ENCODE assay signal across 28 cellular contexts in the genomic region with DNA sequence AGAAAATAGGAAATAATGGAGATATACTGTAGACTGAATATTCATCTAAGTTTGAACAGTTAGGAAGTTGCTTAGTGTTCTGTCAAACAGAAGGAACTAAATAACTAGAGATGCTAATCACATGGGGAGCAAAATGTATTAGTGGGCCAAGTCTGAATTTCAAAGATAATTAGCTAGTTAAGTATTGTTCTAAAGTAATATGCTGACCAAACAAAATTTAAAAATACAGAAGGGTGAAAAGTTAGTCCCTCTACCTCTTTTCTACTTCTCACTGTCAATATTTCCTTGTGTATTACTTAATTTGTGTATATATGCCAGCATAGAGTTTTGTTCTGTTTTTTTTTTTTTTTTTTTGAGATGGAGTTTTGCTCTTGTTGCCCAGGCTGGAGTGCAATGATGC.
"Had no signal": no experiment of that assay in that cellular context is flagged by ENCODE, and none has a peak within 500 bp of the region (broad histone marks: within the 10 kb centered on the region; RNA-seq: fewer than 3 reads in every experiment).

No MANE protein-coding gene starts in this region.

- H3K27ac ChIP-seq: ascending aorta, cardiac muscle cell, colonic mucosa, left lung, lower lobe of right lung, spleen, testis, transverse colon had no signal

- H3K9me3 Mint-ChIP-seq: brain; naive thymus-derived CD8-positive, alpha-beta T cell had no signal

- H3K27me3 ChIP-seq: ascending aorta, cardiac muscle cell, colonic mucosa, left lung, spleen, testis, transverse colon had no signal

- H3K27ac Mint-ChIP-seq: activated T-helper 1 cell treated with anti-CD3 and anti-CD28 coated beads, Interleukin-12 subunit alpha, Interleukin-12 subunit beta, Interleukin-2, Interleukin-4 antibody, amounts not matched to agents 30 ng/mL and 10 ng/mL and 1 ng/mL, durations not matched to agents 14 hours and 24 hours and 36 hours; brain had no signal

- H3K27me3 Mint-ChIP-seq: naive thymus-derived CD8-positive, alpha-beta T cell had no signal

- ATAC-seq: left lung; lower lobe of right lung; naive thymus-derived CD8-positive, alpha-beta T cell; right cardiac atrium had no signal

- DNase-seq: activated CD4-positive, alpha-beta T cell treated with anti-CD3 and anti-CD28 coated beads, Interleukin-2, amount 50 U/mL, for 1 hour; activated CD4-positive, CD25-positive, alpha-beta regulatory T cell treated with anti-CD3 and anti-CD28 coated beads, Interleukin-2, amount 50 U/mL, for 72 hours; activated CD8-positive, alpha-beta memory T cell treated with anti-CD3 and anti-CD28 coated beads, Interleukin-2, amount 50 U/mL, for 4 hours; activated gamma-delta T cell; activated naive CD4-positive, alpha-beta T cell treated with anti-CD3 and anti-CD28 coated beads, Interleukin-2, amount 50 U/mL, for 16 hours; activated T-cell treated with anti-CD3 and anti-CD28 coated beads, Interleukin-2, amount 50 U/mL, for 1 hour; cerebellar nuclear complex; colonic mucosa; effector memory CD4-positive, alpha-beta T cell; left lung; lower lobe of right lung; mesenchymal stem cell; naive thymus-derived CD8-positive, alpha-beta T cell; posterior cingulate gyrus; right cardiac atrium; spleen; stimulated activated naive CD4-positive, alpha-beta T cell; T-helper 9 cell; testis; transverse colon had no signal

- FAIRE-seq: frontal cortex, islet of Langerhans, TTC549, urothelium cell line had no signal

- H3K36me3 ChIP-seq: colonic mucosa had no signal

- H3K9me3 ChIP-seq: ascending aorta, colonic mucosa, left lung, lower lobe of right lung, spleen, testis, transverse colon had no signal

- H3K4me3 ChIP-seq: ascending aorta, cardiac muscle cell, colonic mucosa, left lung, lower lobe of right lung, spleen, testis, transverse colon had no signal

- H3K4me3 Mint-ChIP-seq: activated T-helper 1 cell treated with anti-CD3 and anti-CD28 coated beads, Interleukin-12 subunit alpha, Interleukin-12 subunit beta, Interleukin-2, Interleukin-4 antibody, amounts not matched to agents 30 ng/mL and 10 ng/mL and 1 ng/mL, durations not matched to agents 14 hours and 24 hours and 36 hours had no signal
